In genomic region chr3:24299801-24300626, GRCh38 we compare ENCODE assay signal across 13 cellular contexts.
DNase-seq lines count a peak whose midpoint lies in the region; FAIRE-seq and TF ChIP-seq lines count a peak whose summit lies in the region.
"Had no signal": no experiment of that assay in that cellular context is flagged by ENCODE, and none has a peak within 500 bp of the region (broad histone marks: within the 10 kb centered on the region; RNA-seq: fewer than 3 reads in every experiment).

No MANE protein-coding gene starts in this region.

- WGBS in hepatocyte (ENCODE audit: low lambda C conversion rate, missing lambda C conversion rate) = 78% methylated on average over 6 of the region's 6 CpGs

- no peaks in the 10 kb centered on the region for H3K27me3 ChIP-seq in hepatocyte
- H3K27me3 ChIP-seq in tibial artery = no peaks in the 10 kb centered on the region

- H3K27ac ChIP-seq in hepatocyte (peak overlapping the region; percentile 28), tibial artery (no peak overlapping the region)
- H3K27ac ChIP-seq: 22Rv1 had no signal

- H3K4me2 ChIP-seq in hepatocyte = no peak overlapping the region

- H3K36me3 ChIP-seq in hepatocyte (replicated peaks; ENCODE audit: insufficient read depth, low read depth) (no peaks in the 10 kb centered on the region), tibial artery (no peaks in the 10 kb centered on the region)

- H3K4me1 ChIP-seq in hepatocyte (ENCODE audit: insufficient read depth) (peaks cover 18% of the 10 kb centered on the region), tibial artery (peaks cover 3 to 38% (median 6%) of the 10 kb centered on the region in 4 donors)

- DNase-seq in SIG-M5 treated with dmso at 0.1 percent for 504 hours (lab: John Stamatoyannopoulos, UW; ENCODE audit: unreplicated experiment) (peak; percentile 12), SIG-M5 (lab: John Stamatoyannopoulos, UW) (no peak), astrocyte of the hippocampus (ENCODE audit: low read depth, low spot score) (peak; percentile 54), hepatocyte (ENCODE audit: low spot score) (peak; percentile 16), urothelium cell line (ENCODE audit: low spot score) (peak; percentile 45), tibial artery (no peak), NCI-H2107 treated with DMSO at 0.1 percent for 48 hours (lab: John Stamatoyannopoulos, UW; ENCODE audit: unreplicated experiment) (no peak)
- no peak for DNase-seq in activated CD4-positive, alpha-beta T cell treated with anti-CD3 and anti-CD28 coated beads, Interleukin-2, amount 50 U/mL, for 48 hours
- DNase-seq: activated CD8-positive, alpha-beta memory T cell treated with anti-CD3 and anti-CD28 coated beads, Interleukin-2, amount 10 ng/mL, durations not matched to agents 7 days and 5 days; DND-41; Karpas-422 had no signal

- H3K4me3 ChIP-seq in hepatocyte (no peak overlapping the region), tibial artery (no peak overlapping the region)
- H3K4me3 ChIP-seq: lung had no signal

- H3K9me2 ChIP-seq in hepatocyte (replicated peaks; ENCODE audit: insufficient read depth) = no peaks in the 10 kb centered on the region

- TF ChIP-seq CTCF in hepatocyte (IDR thresholded peaks at IDR 0.05; ENCODE audit: poor library complexity) (no peak), tibial artery (IDR thresholded peaks at IDR 0.05) (no peak)

- intact Hi-C loops in tibial artery (cut with DNase I; ENCODE audit: low total_unique reads) = loop anchor here (2.0 kb wide), 1 partner anchor 37 kb away; no protein-coding TSS in a partner anchor

- no peaks in the 10 kb centered on the region for H4K20me1 ChIP-seq in hepatocyte (ENCODE audit: insufficient read depth, poor library complexity, severe bottlenecking)

- peaks cover 6% of the 10 kb centered on the region for H3K79me2 ChIP-seq in hepatocyte

- H3K9me3 ChIP-seq in hepatocyte (ENCODE audit: low read depth) (no peaks in the 10 kb centered on the region), tibial artery (no peaks in the 10 kb centered on the region)

- H2AFZ ChIP-seq in hepatocyte = no peak overlapping the region

- FAIRE-seq in urothelium cell line (lab: Jason Lieb, UNC) = no peak

Comparison
In these comparisons a context has a peak if more than half of its experiments do, and no peak if none do; other contexts are left out.
1. DNase-seq: peak in SIG-M5 treated with dmso at 0.1 percent for 504 hours (single experiment), astrocyte of the hippocampus (single experiment), hepatocyte (single experiment) and urothelium cell line (single experiment); none in SIG-M5 (single experiment), tibial artery (0 of 2), NCI-H2107 treated with DMSO at 0.1 percent for 48 hours (single experiment) and activated CD4-positive, alpha-beta T cell treated with anti-CD3 and anti-CD28 coated beads, Interleukin-2, amount 50 U/mL, for 48 hours (0 of 2).